In the genomic region with DNA sequence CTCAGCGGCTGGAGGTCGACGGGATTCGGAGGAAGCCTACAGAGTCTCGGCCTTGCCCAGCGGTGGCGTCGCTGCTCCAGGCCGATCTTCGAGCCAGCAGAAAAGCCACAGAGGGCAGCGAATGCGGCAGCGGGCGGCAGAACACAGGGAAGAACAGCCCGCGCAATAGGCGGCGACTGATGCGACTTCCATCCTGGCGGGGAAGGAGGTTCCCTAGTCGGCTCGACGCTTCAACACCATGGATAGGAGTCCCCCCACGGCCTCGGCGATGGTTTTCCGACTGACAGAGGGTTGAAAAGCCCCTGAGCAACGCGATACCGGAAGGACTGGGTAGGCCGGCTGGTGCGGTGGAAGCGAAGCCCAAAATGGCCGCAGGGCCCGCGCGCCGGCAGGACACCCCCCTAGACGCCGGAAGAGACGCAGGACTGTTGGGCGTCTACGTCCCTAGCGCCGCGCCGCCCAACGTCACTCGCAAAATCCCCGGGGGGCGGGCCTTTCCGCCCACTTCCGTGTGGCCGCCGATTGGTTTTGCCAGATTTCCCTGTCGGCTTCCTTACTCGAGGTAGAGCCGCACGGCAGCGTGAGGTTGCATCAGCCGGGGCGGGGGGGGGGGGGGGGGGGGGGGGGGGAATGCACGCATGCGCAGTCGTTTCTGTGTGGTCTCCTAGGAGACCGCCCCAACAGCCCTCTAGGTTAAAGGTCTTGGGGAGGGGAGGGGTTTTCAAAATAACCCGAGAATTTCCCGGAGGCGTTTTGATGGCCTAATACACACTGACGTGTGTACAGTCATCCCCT, we compare ENCODE assay signal across 8 cellular contexts. TPM values are rescaled to one million over a fixed set of nuclear protein-coding genes. Genes with fewer than 3 reads are reported as not detected.
DNase-seq lines count a peak whose midpoint lies in the region; ATAC-seq and TF ChIP-seq lines count a peak whose summit lies in the region.

A gene (minus strand): TSS at position 367 of the 795 bp plus-strand sequence. CDS start 406 bp downstream, outside the sequence.

- TF ChIP-seq CTCF in C4-2B (conservative IDR thresholded peaks at IDR 0.05) (no peak), liver (IDR thresholded peaks at IDR 0.05; ENCODE audit: low read depth, low read length, missing input control) (no peak)

- H3K27ac ChIP-seq in C4-2B (peak within 1 kb of the TSS; percentile 99), liver (ENCODE audit: low read depth in 1 of 2, low read length in 2 of 2) (peak within 1 kb of the TSS; percentile 99)

- peak within 1 kb of the TSS; percentile 84 to 100 (median 96) for H3K4me3 ChIP-seq in liver (ENCODE audit: low read depth in 1 of 3, low read length in 3 of 3)

- DNase-seq in NCI-H82 (lab: John Stamatoyannopoulos, UW) (peak; percentile 99), dermis microvascular lymphatic vessel endothelial cell (ENCODE audit: low read depth in 2 of 2) (peak; percentile 96 to 99)
- peak; percentile 95 to 97 for DNase-seq in activated CD4-positive, alpha-beta T cell treated with anti-CD3 and anti-CD28 coated beads, Interleukin-2, amount 50 U/mL, for 48 hours
- DNase-seq in stimulated activated CD4-positive, alpha-beta T cell treated with anti-CD3 and anti-CD28 coated beads, Interleukin-4, amount 100 ng/mL, for 24 hours: peak; percentile 97

- under 1% methylated on average over 69 of the region's 70 CpGs for WGBS in liver

- peaks cover 0 to 5% (median 0%) of the 10 kb centered on the region in 4 donors for H3K36me3 ChIP-seq in liver (ENCODE audit: control insufficient read depth in 4 of 4, insufficient read depth in 3 of 4, low read depth in 1 of 4, low read length in 3 of 4)

- ATAC-seq in GM19395 (IDR thresholded peaks at IDR 0.05; ENCODE audit: unreplicated experiment) (peak; percentile 88), HG03565 (IDR thresholded peaks at IDR 0.05; ENCODE audit: unreplicated experiment) (peak; percentile 80)

- no peaks in the 10 kb centered on the region for H3K9me3 ChIP-seq in liver (ENCODE audit: control insufficient read depth in 4 of 4, low read length in 3 of 4)

- peaks cover 2 to 31% (median 6%) of the 10 kb centered on the region in 4 donors for H3K4me1 ChIP-seq in liver (ENCODE audit: control insufficient read depth in 4 of 4, insufficient read depth in 4 of 4, low read length in 3 of 4)

- no peak for TF ChIP-seq RAD21 in liver (IDR thresholded peaks at IDR 0.05)

- no peaks in the 10 kb centered on the region for H3K27me3 ChIP-seq in liver (ENCODE audit: control insufficient read depth in 4 of 4, insufficient read depth in 4 of 4, low read length in 3 of 4)

- H3K9ac ChIP-seq in liver (ENCODE audit: low read depth in 1 of 2, low read length in 2 of 2): peak within 1 kb of the TSS; percentile 99

TF ChIP-seq in liver, 16 proteins besides CTCF, POLR2A, EP300 and RAD21:
- TF ChIP-seq NR2F2 (IDR thresholded peaks at IDR 0.05) (peak; percentile 55), SP1 (IDR thresholded peaks at IDR 0.05) (peak; percentile 73), HNF4A (conservative IDR thresholded peaks at IDR 0.05) (peak in 1 of 2 donors; percentile 78), GABPA (IDR thresholded peaks at IDR 0.05 in 1 of 2, conservative IDR thresholded peaks at IDR 0.05 in 1 of 2) (peak; percentile 71 to 94), EGR1 (IDR thresholded peaks at IDR 0.05; ENCODE audit: low read depth in 2 of 2) (peak; percentile 62 to 94), FOXA2 (IDR thresholded peaks at IDR 0.05) (no peak), HNF4G (IDR thresholded peaks at IDR 0.05) (no peak), JUND (IDR thresholded peaks at IDR 0.05) (peak in 1 of 2 donors; percentile 40), TAF1 (conservative IDR thresholded peaks at IDR 0.05) (peak; percentile 94), FOXA1 (IDR thresholded peaks at IDR 0.05) (no peak), RXRA (IDR thresholded peaks at IDR 0.05) (peak; percentile 65 to 87), YY1 (IDR thresholded peaks at IDR 0.05) (peak; percentile 99)
- TF ChIP-seq, protein P1, sequence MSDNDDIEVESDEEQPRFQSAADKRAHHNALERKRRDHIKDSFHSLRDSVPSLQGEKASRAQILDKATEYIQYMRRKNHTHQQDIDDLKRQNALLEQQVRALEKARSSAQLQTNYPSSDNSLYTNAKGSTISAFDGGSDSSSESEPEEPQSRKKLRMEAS (IDR thresholded peaks at IDR 0.05): peak; percentile 61
- TF ChIP-seq, protein P2, sequence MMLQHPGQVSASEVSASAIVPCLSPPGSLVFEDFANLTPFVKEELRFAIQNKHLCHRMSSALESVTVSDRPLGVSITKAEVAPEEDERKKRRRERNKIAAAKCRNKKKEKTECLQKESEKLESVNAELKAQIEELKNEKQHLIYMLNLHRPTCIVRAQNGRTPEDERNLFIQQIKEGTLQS (IDR thresholded peaks at IDR 0.05): peak; percentile 71
- TF ChIP-seq, protein P3, sequence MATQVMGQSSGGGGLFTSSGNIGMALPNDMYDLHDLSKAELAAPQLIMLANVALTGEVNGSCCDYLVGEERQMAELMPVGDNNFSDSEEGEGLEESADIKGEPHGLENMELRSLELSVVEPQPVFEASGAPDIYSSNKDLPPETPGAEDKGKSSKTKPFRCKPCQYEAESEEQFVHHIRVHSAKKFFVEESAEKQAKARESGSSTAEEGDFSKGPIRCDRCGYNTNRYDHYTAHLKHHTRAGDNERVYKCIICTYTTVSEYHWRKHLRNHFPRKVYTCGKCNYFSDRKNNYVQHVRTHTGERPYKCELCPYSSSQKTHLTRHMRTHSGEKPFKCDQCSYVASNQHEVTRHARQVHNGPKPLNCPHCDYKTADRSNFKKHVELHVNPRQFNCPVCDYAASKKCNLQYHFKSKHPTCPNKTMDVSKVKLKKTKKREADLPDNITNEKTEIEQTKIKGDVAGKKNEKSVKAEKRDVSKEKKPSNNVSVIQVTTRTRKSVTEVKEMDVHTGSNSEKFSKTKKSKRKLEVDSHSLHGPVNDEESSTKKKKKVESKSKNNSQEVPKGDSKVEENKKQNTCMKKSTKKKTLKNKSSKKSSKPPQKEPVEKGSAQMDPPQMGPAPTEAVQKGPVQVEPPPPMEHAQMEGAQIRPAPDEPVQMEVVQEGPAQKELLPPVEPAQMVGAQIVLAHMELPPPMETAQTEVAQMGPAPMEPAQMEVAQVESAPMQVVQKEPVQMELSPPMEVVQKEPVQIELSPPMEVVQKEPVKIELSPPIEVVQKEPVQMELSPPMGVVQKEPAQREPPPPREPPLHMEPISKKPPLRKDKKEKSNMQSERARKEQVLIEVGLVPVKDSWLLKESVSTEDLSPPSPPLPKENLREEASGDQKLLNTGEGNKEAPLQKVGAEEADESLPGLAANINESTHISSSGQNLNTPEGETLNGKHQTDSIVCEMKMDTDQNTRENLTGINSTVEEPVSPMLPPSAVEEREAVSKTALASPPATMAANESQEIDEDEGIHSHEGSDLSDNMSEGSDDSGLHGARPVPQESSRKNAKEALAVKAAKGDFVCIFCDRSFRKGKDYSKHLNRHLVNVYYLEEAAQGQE (IDR thresholded peaks at IDR 0.05): peak; percentile 94
- TF ChIP-seq, protein P4, sequence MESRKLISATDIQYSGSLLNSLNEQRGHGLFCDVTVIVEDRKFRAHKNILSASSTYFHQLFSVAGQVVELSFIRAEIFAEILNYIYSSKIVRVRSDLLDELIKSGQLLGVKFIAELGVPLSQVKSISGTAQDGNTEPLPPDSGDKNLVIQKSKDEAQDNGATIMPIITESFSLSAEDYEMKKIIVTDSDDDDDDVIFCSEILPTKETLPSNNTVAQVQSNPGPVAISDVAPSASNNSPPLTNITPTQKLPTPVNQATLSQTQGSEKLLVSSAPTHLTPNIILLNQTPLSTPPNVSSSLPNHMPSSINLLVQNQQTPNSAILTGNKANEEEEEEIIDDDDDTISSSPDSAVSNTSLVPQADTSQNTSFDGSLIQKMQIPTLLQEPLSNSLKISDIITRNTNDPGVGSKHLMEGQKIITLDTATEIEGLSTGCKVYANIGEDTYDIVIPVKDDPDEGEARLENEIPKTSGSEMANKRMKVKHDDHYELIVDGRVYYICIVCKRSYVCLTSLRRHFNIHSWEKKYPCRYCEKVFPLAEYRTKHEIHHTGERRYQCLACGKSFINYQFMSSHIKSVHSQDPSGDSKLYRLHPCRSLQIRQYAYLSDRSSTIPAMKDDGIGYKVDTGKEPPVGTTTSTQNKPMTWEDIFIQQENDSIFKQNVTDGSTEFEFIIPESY (IDR thresholded peaks at IDR 0.05): peak; percentile 97
TF ChIP-seq in liver: peak in this region for 13.

RNA-seq across cellular contexts. Expression of the gene that starts here (rescaled TPM):
- total RNA-seq in dermis microvascular lymphatic vessel endothelial cell: 17.5 and 21.1 TPM in 2 replicates
- 10 to 100 TPM; 36.7 to 54.0 TPM for total RNA-seq in liver
- 10 to 100 TPM; 13.0 to 15.5 TPM for polyA plus RNA-seq in liver

Comparison
In these comparisons a context has a peak if more than half of its experiments do, and no peak if none do; other contexts are left out.
1. Peak in every context shown above with its lines: DNase-seq, ATAC-seq, H3K4me3 ChIP-seq and H3K27ac ChIP-seq.